20 cellular contexts compared by ENCODE assay signal in the genomic region with DNA sequence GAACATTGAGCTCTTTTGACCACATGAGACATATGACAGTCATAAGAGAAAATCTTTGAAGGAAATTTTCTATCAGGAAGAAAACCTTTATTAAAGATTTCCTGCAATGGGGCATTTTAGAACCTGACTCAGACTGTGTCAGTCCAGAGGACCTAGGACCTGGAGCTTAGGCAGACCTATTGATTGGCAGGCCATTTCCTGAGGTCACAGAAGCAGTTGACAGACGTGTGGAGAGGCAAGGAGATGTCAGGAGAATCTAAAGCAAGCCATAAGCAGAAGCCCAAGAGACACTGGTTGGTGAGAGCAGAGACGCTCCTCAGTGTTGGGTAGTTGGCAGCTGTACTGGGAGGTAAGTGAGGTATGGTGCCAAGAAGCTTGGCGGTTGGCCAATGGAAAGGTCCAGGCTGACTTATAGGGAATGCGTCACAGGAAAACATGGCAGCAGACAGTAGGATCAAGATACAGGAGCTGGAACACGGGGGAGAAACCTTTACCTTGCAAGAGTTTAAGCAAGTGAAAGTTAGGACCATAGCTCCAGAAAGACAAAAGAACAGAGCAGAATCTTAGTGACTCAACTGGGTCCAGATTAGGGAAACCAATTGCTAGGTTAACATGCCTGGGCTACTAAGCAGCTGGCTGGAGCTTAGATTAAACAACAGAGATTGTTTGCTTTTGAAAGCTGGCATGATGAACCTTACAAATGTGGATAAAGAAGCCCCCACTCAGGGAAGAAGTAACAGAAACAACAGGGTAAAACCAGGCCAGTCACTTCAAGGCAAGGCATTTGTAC. TPM values are rescaled to one million over a fixed set of nuclear protein-coding genes. Genes with fewer than 3 reads are reported as not detected.
A peak's percentile ranks its signal among the peaks of the same experiment; 100 is the strongest.
DNase-seq lines count a peak whose midpoint lies in the region; ATAC-seq, FAIRE-seq and TF ChIP-seq lines count a peak whose summit lies in the region.
"Had no signal": no experiment of that assay in that cellular context is flagged by ENCODE, and none has a peak within 500 bp of the region (broad histone marks: within the 10 kb centered on the region; RNA-seq: fewer than 3 reads in every experiment).

No MANE protein-coding gene starts in this region.

- peak overlapping the region; percentile 25 for H4K5ac ChIP-seq in IMR-90 (ENCODE audit: low read depth, low read length)

- H3K4me1 ChIP-seq in IMR-90 (ENCODE audit: control insufficient read depth, insufficient read depth, low read length), result peaks cover 4% of the 10 kb centered on the region; the same call in 1 of the 2 replicates
- peaks cover 0 to 5% (median 0%) of the 10 kb centered on the region in 3 donors for H3K4me1 ChIP-seq in pancreas
- peaks cover 1% of the 10 kb centered on the region for H3K4me1 ChIP-seq in endodermal cell (ENCODE audit: control insufficient read depth, insufficient read depth, low read length)
- H3K4me1 ChIP-seq: Peyer's patch, upper lobe of right lung had no signal

- no peaks in the 10 kb centered on the region for H3K9me3 ChIP-seq in IMR-90 (ENCODE audit: control insufficient read depth, insufficient read depth, low read length)
- H3K9me3 ChIP-seq in pancreas, result no peaks in the 10 kb centered on the region
- no peaks in the 10 kb centered on the region for H3K9me3 ChIP-seq in endodermal cell (ENCODE audit: control insufficient read depth, low read length)
- H3K9me3 ChIP-seq: esophagus muscularis mucosa, Peyer's patch, upper lobe of right lung had no signal

- H2BK5ac ChIP-seq in IMR-90 (ENCODE audit: low read depth, low read length, poor library complexity, severe bottlenecking), result no peak overlapping the region

- WGBS in IMR-90 (ENCODE audit: extremely low coverage in 2 of 2, insufficient read length in 1 of 2), 2 experiments, result 93% methylated on average over 3 of the region's 5 CpGs; no CpG with 5 or more reads in 1 of the 2 experiments
- 40 to 42% methylated on average over 5 of the region's 5 CpGs for WGBS in pancreas, 2 donors
- WGBS in endodermal cell (ENCODE audit: insufficient coverage in 1 of 2, insufficient read length in 1 of 2), 2 experiments, result 91 to 92% methylated on average over 4 to 5 of the region's 5 CpGs

- H2AFZ ChIP-seq in IMR-90 (replicated peaks; ENCODE audit: low read length, poor library complexity), result peak overlapping the region; percentile 53

- H2BK120ac ChIP-seq in IMR-90 (ENCODE audit: low read depth, low read length), result peak overlapping the region; percentile 4

- H3K36me3 ChIP-seq in IMR-90 (ENCODE audit: control insufficient read depth, insufficient read depth, low read length), result no peaks in the 10 kb centered on the region
- no peaks in the 10 kb centered on the region for H3K36me3 ChIP-seq in pancreas
- no peaks in the 10 kb centered on the region for H3K36me3 ChIP-seq in endodermal cell (ENCODE audit: control insufficient read depth, insufficient read depth, low read length)
- H3K36me3 ChIP-seq: esophagus muscularis mucosa, Peyer's patch, upper lobe of right lung had no signal

- peaks cover 1% of the 10 kb centered on the region for H3K4me1 Mint-ChIP-seq in endodermal cell
- H3K4me1 Mint-ChIP-seq in stimulated activated effector memory CD8-positive, alpha-beta T cell treated with anti-CD3 and anti-CD28 coated beads, Interleukin-12 subunit alpha, Interleukin-12 subunit beta, amount 100 ng/mL, for 72 hours, result peaks cover 14% of the 10 kb centered on the region
- H3K4me1 Mint-ChIP-seq: neural crest cell; stimulated activated memory B cell treated with anti-CD40 and anti-IgM and Interleukin-4, amounts not matched to agents 10 μg/mL and 1 μg/mL and 100 μg/mL, for 72 hours had no signal

- peak overlapping the region; percentile 51; the same call in 1 of the 2 replicates for H2BK20ac ChIP-seq in IMR-90 (ENCODE audit: low read depth, low read length)

- FAIRE-seq in pancreas (lab: Jason Lieb, UNC), result no peak
- FAIRE-seq: G401.6 had no signal

- peak overlapping the region; percentile 2; the same call in 1 of the 2 replicates for H3K23ac ChIP-seq in IMR-90 (ENCODE audit: low read depth, low read length)

- no TSS peak for BruUV-seq in IMR-90 (replicated peaks; lab: Mats Ljungman, UMichigan)

- DNase-seq in IMR-90 (no peak), NCI-H226 (peak; percentile 33), fibroblast of the aortic adventitia (ENCODE audit: low read depth) (peak; percentile 33), pancreas (peak; percentile 38 to 72 (median 70)), activated gamma-delta T cell treated with Interleukin-2 at 50 U/mL for 16 hours (no peak), endodermal cell (no peak)
- no peak for DNase-seq in activated CD4-positive, alpha-beta T cell treated with anti-CD3 and anti-CD28 coated beads for 1 hour
- no peak for DNase-seq in stimulated activated effector memory CD8-positive, alpha-beta T cell treated with anti-CD3 and anti-CD28 coated beads, Interleukin-12 subunit alpha, Interleukin-12 subunit beta, amount 100 ng/mL, for 72 hours (ENCODE audit: low spot score in 2 of 2)
- DNase-seq: CD4-positive, alpha-beta T cell; NCI-H1417 treated with DMSO at 0.1 percent for 48 hours; NCI-H526; Peyer's patch; T-cell; upper lobe of right lung had no signal

- 0 out of 2 replicates have a peak, but pooled peaks have one; percentile 42 for ATAC-seq in IMR-90 (ENCODE audit: low read depth)
- peak; percentile 73 to 93 (median 88) for ATAC-seq in pancreas
- no peak for ATAC-seq in stimulated activated effector memory CD8-positive, alpha-beta T cell treated with anti-CD3 and anti-CD28 coated beads, Interleukin-12 subunit alpha, Interleukin-12 subunit beta, amount 100 ng/mL, for 72 hours
- ATAC-seq: activated CD4-positive, CD25-positive, alpha-beta regulatory T cell treated with anti-CD3 and anti-CD28 coated beads, Interleukin-2, amount 50 U/mL, for 24 hours; stimulated activated memory B cell treated with anti-CD40 and anti-IgM and Interleukin-4, amounts not matched to agents 10 μg/mL and 1 μg/mL and 100 μg/mL, for 72 hours; T-cell; upper lobe of right lung had no signal

- H3K9me3 Mint-ChIP-seq in endodermal cell, result peaks cover 3% of the 10 kb centered on the region
- no peaks in the 10 kb centered on the region for H3K9me3 Mint-ChIP-seq in stimulated activated effector memory CD8-positive, alpha-beta T cell treated with anti-CD3 and anti-CD28 coated beads, Interleukin-12 subunit alpha, Interleukin-12 subunit beta, amount 100 ng/mL, for 72 hours
- H3K9me3 Mint-ChIP-seq: CD4-positive, alpha-beta T cell; stimulated activated memory B cell treated with anti-CD40 and anti-IgM and Interleukin-4, amounts not matched to agents 10 μg/mL and 1 μg/mL and 100 μg/mL, for 72 hours; T-cell had no signal

- no peaks in the 10 kb centered on the region for H4K20me1 ChIP-seq in IMR-90 (ENCODE audit: insufficient read depth, low read length)

- no peak overlapping the region for H3K27ac Mint-ChIP-seq in endodermal cell
- H3K27ac Mint-ChIP-seq in stimulated activated effector memory CD8-positive, alpha-beta T cell treated with anti-CD3 and anti-CD28 coated beads, Interleukin-12 subunit alpha, Interleukin-12 subunit beta, amount 100 ng/mL, for 72 hours, result no peak overlapping the region
- H3K27ac Mint-ChIP-seq: CD4-positive, alpha-beta T cell; stimulated activated memory B cell treated with anti-CD40 and anti-IgM and Interleukin-4, amounts not matched to agents 10 μg/mL and 1 μg/mL and 100 μg/mL, for 72 hours; T-cell had no signal

- no peak overlapping the region for H3K27ac ChIP-seq in IMR-90 (ENCODE audit: insufficient read depth, low read length)
- peak overlapping the region in 1 of 4 donors; percentile 14 for H3K27ac ChIP-seq in pancreas
- no peak overlapping the region for H3K27ac ChIP-seq in endodermal cell (ENCODE audit: low read depth, low read length)
- H3K27ac ChIP-seq: esophagus muscularis mucosa, Peyer's patch, upper lobe of right lung had no signal

- dilution Hi-C loops in IMR-90 (cut with HindIII; ENCODE audit: low sequenced_read_pairs, unreplicated experiment), result no loop called here

- H4K91ac ChIP-seq in IMR-90 (ENCODE audit: insufficient read depth, low read depth, low read length), result peak overlapping the region; percentile 65

- no peak overlapping the region for H3K4me2 ChIP-seq in IMR-90 (ENCODE audit: low read depth, low read length)

- peak overlapping the region; percentile 93 for H3K18ac ChIP-seq in IMR-90 (ENCODE audit: low read depth, low read length)

- no peaks in the 10 kb centered on the region for H3K27me3 ChIP-seq in IMR-90 (ENCODE audit: control insufficient read depth, insufficient read depth, low read length)
- no peaks in the 10 kb centered on the region for H3K27me3 ChIP-seq in pancreas
- H3K27me3 ChIP-seq in endodermal cell (ENCODE audit: control insufficient read depth, insufficient read depth, low read length, poor library complexity, severe bottlenecking), result no peaks in the 10 kb centered on the region
- H3K27me3 ChIP-seq: esophagus muscularis mucosa, Peyer's patch, upper lobe of right lung had no signal

- no peaks in the 10 kb centered on the region for H3K79me1 ChIP-seq in IMR-90 (ENCODE audit: low read depth in 1 of 2, low read length in 2 of 2)

- H3K4me3 ChIP-seq in IMR-90 (ENCODE audit: insufficient read depth, low read depth, low read length) (no peak overlapping the region), fibroblast of the aortic adventitia (ENCODE audit: low read depth, low read length) (no peak overlapping the region), pancreas (no peak overlapping the region), endodermal cell (ENCODE audit: low read length) (no peak overlapping the region)
- H3K4me3 ChIP-seq: esophagus muscularis mucosa, lung, Peyer's patch, upper lobe of right lung had no signal

- H3K9ac ChIP-seq in IMR-90 (ENCODE audit: low read depth, low read length), result no peak overlapping the region
- H3K9ac ChIP-seq in endodermal cell (ENCODE audit: extremely low read depth, low read length, poor library complexity, severe bottlenecking), result no peak overlapping the region

- intact Hi-C loops in IMR-90 (cut with micrococcal nuclease), result loop anchor here (2.0 to 10.0 kb wide), 5 partner anchors 69 to 402 kb away; no protein-coding TSS in a partner anchor
- intact Hi-C loops in pancreas (cut with DNase I), result no loop called here

- no peak overlapping the region for H2AK9ac ChIP-seq in IMR-90 (replicated peaks; ENCODE audit: low read depth, low read length, poor library complexity)

- no peak for TF ChIP-seq CTCF in IMR-90 (conservative IDR thresholded peaks at IDR 0.05; ENCODE audit: low read depth, low read length)
- no peak for TF ChIP-seq CTCF in fibroblast of the aortic adventitia (IDR thresholded peaks at IDR 0.05; ENCODE audit: insufficient read depth, low read length)
- TF ChIP-seq CTCF in pancreas (IDR thresholded peaks at IDR 0.05), result no peak
- TF ChIP-seq CTCF in endodermal cell (conservative IDR thresholded peaks at IDR 0.05), result no peak

- POLR2A ChIA-PET in IMR-90 (lab: Charles Lee; ENCODE audit: unreplicated experiment), result interaction anchor here (0.5 kb wide), 1 partner anchor 218 kb away, joined by 5 read pairs; no protein-coding TSS in a partner anchor

- no peaks in the 10 kb centered on the region for H3K27me3 Mint-ChIP-seq in endodermal cell (ENCODE audit: insufficient read depth)
- H3K27me3 Mint-ChIP-seq: CD4-positive, alpha-beta T cell had no signal

- H3K14ac ChIP-seq in IMR-90 (replicated peaks; ENCODE audit: low read depth, low read length), result peak overlapping the region; percentile 39; the same call in 1 of the 2 replicates

- peak overlapping the region; percentile 45; the same call in 1 of the 2 replicates for H2AK5ac ChIP-seq in IMR-90 (ENCODE audit: low read depth, low read length)

- 0 out of 2 replicates have a peak, but pooled peaks cover 3% of the 10 kb centered on the region for H3K9me1 ChIP-seq in IMR-90 (ENCODE audit: insufficient read depth, low read length)

- peak overlapping the region; percentile 60 for H3K4ac ChIP-seq in IMR-90 (ENCODE audit: low read depth, low read length)

- no peaks in the 10 kb centered on the region for H3K36me3 Mint-ChIP-seq in endodermal cell (ENCODE audit: low read depth)
- no peaks in the 10 kb centered on the region for H3K36me3 Mint-ChIP-seq in stimulated activated effector memory CD8-positive, alpha-beta T cell treated with anti-CD3 and anti-CD28 coated beads, Interleukin-12 subunit alpha, Interleukin-12 subunit beta, amount 100 ng/mL, for 72 hours
- H3K36me3 Mint-ChIP-seq: stimulated activated memory B cell treated with anti-CD40 and anti-IgM and Interleukin-4, amounts not matched to agents 10 μg/mL and 1 μg/mL and 100 μg/mL, for 72 hours; T-cell had no signal

- no peak overlapping the region for H3K56ac ChIP-seq in IMR-90 (ENCODE audit: extremely low read depth, insufficient read depth, low read length)

- TF ChIP-seq POLR2A in IMR-90 (IDR thresholded peaks at IDR 0.05; ENCODE audit: low read depth, low read length), result no peak

- no peak for TF ChIP-seq RAD21 in IMR-90 (IDR thresholded peaks at IDR 0.05; ENCODE audit: low read length)

- in situ Hi-C loops in IMR-90 (cut with MboI; ENCODE audit: low sequenced_read_pairs), result loop anchor here (5.0 to 25.0 kb wide), 4 partner anchors 103 to 489 kb away; no protein-coding TSS in a partner anchor

- H3K4me3 Mint-ChIP-seq in endodermal cell, result no peak overlapping the region
- H3K4me3 Mint-ChIP-seq in stimulated activated effector memory CD8-positive, alpha-beta T cell treated with anti-CD3 and anti-CD28 coated beads, Interleukin-12 subunit alpha, Interleukin-12 subunit beta, amount 100 ng/mL, for 72 hours, result no peak overlapping the region
- H3K4me3 Mint-ChIP-seq: CD4-positive, alpha-beta T cell; neural crest cell; stimulated activated memory B cell treated with anti-CD40 and anti-IgM and Interleukin-4, amounts not matched to agents 10 μg/mL and 1 μg/mL and 100 μg/mL, for 72 hours; T-cell had no signal

- peak overlapping the region; percentile 12; the same call in 2 of the 3 replicates for H2BK15ac ChIP-seq in IMR-90 (ENCODE audit: low read depth, low read length)

- H4K8ac ChIP-seq in IMR-90 (ENCODE audit: low read depth in 2 of 2, low read length in 2 of 2), result peak overlapping the region in 1 of 2 experiments; percentile 31; a peak in 1 of 4 replicates

- CTCF ChIA-PET in IMR-90 (lab: Yijun Ruan, JAX), result interaction anchor here (0.6 to 1.3 kb wide), 3 partner anchors 68 to 406 kb away, joined by 3 to 4 read pairs (median 4); no protein-coding TSS in a partner anchor

RNA-seq across cellular contexts. Expression of gene PALLD, which starts 18.6 kb away (rescaled TPM):
- total RNA-seq in IMR-90 (2012; rRNA removed), result 91.9 and 112 TPM in 2 replicates
- polyA plus RNA-seq in IMR-90 (2012; rRNA removed), result 71.0 and 91.0 TPM in 2 replicates
- polyA plus RNA-seq in IMR-90 (2012; cell fraction: cytosol; rRNA removed), result 44.9 and 48.4 TPM in 2 replicates
- polyA plus RNA-seq in IMR-90 (2012; cell fraction: nucleus; rRNA removed; ENCODE audit: low replicate concordance), result 75.8 and 98.2 TPM in 2 replicates
- total RNA-seq in fibroblast of the aortic adventitia (ENCODE audit: low replicate concordance), result 15.5 and 52.1 TPM in 2 replicates
- total RNA-seq in pancreas, result 10 to 100 TPM in 3 of 6 donors, 1 to 10 TPM in 3; 4.4 to 44.2 (median 12.0) TPM
- polyA plus RNA-seq in pancreas, result 10 to 100 TPM; 14.0 to 22.4 TPM
- total RNA-seq in endodermal cell, result 10 to 100 TPM; 51.8 to 86.7 TPM
- polyA plus RNA-seq in endodermal cell (2013, experiment 1 of 2), result 92.0 TPM
- 94.4 TPM for polyA plus RNA-seq in endodermal cell (2013, experiment 2 of 2)

RNA-seq across cellular contexts. Expression of gene DDX60L, which starts 35.1 kb away (rescaled TPM):
- 9.5 and 11.9 TPM in 2 replicates for total RNA-seq in IMR-90 (2012; rRNA removed)
- 4.3 and 6.4 TPM in 2 replicates for polyA plus RNA-seq in IMR-90 (2012; rRNA removed)
- polyA plus RNA-seq in IMR-90 (2012; cell fraction: cytosol; rRNA removed), result 1.1 and 2.7 TPM in 2 replicates
- polyA plus RNA-seq in IMR-90 (2012; cell fraction: nucleus; rRNA removed; ENCODE audit: low replicate concordance), result 2.2 and 26.7 TPM in 2 replicates
- 25.0 and 51.8 TPM in 2 replicates for total RNA-seq in fibroblast of the aortic adventitia (ENCODE audit: low replicate concordance)
- 10 to 100 TPM in 1 of 6 donors, 1 to 10 TPM in 5; 4.9 to 12.2 (median 6.7) TPM for total RNA-seq in pancreas
- polyA plus RNA-seq in pancreas, result 1 to 10 TPM; 5.5 to 8.0 TPM
- 1 to 10 TPM in 1 of 2 donors, under 1 TPM in 1; 0.57 to 1.3 TPM for total RNA-seq in endodermal cell
- 0.39 TPM for polyA plus RNA-seq in endodermal cell (2013, experiment 1 of 2)
- polyA plus RNA-seq in endodermal cell (2013, experiment 2 of 2), result 0.66 TPM

Comparison
In these comparisons a context has a peak if more than half of its experiments do, and no peak if none do; other contexts are left out.
1. DNase-seq: peak in NCI-H226 (single experiment), fibroblast of the aortic adventitia (single experiment) and pancreas (6 of 6); none in IMR-90 (single experiment), activated CD4-positive, alpha-beta T cell treated with anti-CD3 and anti-CD28 coated beads for 1 hour (single experiment), activated gamma-delta T cell treated with Interleukin-2 at 50 U/mL for 16 hours (single experiment), endodermal cell (single experiment) and stimulated activated effector memory CD8-positive, alpha-beta T cell treated with anti-CD3 and anti-CD28 coated beads, Interleukin-12 subunit alpha, Interleukin-12 subunit beta, amount 100 ng/mL, for 72 hours (0 of 2).